In the genomic region with DNA sequence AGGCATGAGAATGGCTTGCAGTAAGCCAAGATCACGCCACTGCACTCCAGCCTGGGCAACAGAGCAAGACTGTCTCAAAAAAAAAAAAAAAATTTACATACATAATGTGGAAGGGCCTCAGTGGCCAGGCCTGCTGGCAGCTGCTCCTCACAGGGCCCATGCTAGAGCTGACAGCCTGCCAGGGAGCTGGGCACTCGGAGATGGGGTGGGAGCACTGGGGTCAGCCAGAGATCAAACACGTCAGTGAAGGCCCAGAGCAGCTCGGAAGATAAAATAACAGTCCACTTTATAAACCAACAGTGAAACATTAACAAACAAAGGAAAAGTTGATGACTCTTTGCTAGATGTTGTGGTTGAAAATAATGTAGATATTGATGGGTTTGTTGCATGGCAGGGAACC, we compare ENCODE assay signal across 21 cellular contexts.
"Had no signal": no experiment of that assay in that cellular context is flagged by ENCODE, and none has a peak within 500 bp of the region (broad histone marks: within the 10 kb centered on the region; RNA-seq: fewer than 3 reads in every experiment).

No MANE protein-coding gene starts in this region.

- ATAC-seq: activated CD8-positive, alpha-beta T cell treated with anti-CD3 and anti-CD28 coated beads, Interleukin-2, amount 10 ng/mL, durations not matched to agents 7 days and 5 days; esophagus mucosa; gastroesophageal sphincter; naive thymus-derived CD8-positive, alpha-beta T cell had no signal

- H3K9ac ChIP-seq: neural progenitor cell had no signal

- H3K9me3 ChIP-seq: gastroesophageal sphincter, heart right ventricle had no signal

- H3K36me3 ChIP-seq: neural progenitor cell had no signal

- H3K27me3 ChIP-seq: gastroesophageal sphincter, heart right ventricle, neural progenitor cell had no signal

- H3K4me2 ChIP-seq: neural progenitor cell had no signal

- H3K27ac ChIP-seq: gastroesophageal sphincter, neural progenitor cell had no signal

- H3K4me1 ChIP-seq: neural progenitor cell had no signal

- H3K4me3 ChIP-seq: gastroesophageal sphincter, heart right ventricle, neural progenitor cell had no signal

- H2AFZ ChIP-seq: neural progenitor cell had no signal

- DNase-seq: activated CD4-positive, alpha-beta T cell treated with anti-CD3 and anti-CD28 coated beads for 1 hour; activated CD4-positive, alpha-beta T cell treated with anti-CD3 and anti-CD28 coated beads, Interleukin-2, amount 50 U/mL, for 1 hour; activated CD8-positive, alpha-beta T cell treated with anti-CD3 and anti-CD28 coated beads, Interleukin-2, amount 10 ng/mL, durations not matched to agents 7 days and 5 days; activated gamma-delta T cell; anterior cingulate cortex; caudate nucleus; dermis blood vessel endothelial cell; effector CD8-positive, alpha-beta T cell; heart right ventricle; islet precursor cell; mammary epithelial cell; naive thymus-derived CD8-positive, alpha-beta T cell; posterior cingulate gyrus; retina; stimulated activated CD4-positive, alpha-beta T cell treated with anti-CD3 and anti-CD28 coated beads, Interleukin-4, amount 100 ng/mL, for 24 hours; stimulated activated naive CD4-positive, alpha-beta T cell treated with Interleukin-2 at 50 U/mL for 16 hours; T-helper 1 cell; T-helper 9 cell had no signal
